ENCODE assay signal across 6 cellular contexts in the genomic region with DNA sequence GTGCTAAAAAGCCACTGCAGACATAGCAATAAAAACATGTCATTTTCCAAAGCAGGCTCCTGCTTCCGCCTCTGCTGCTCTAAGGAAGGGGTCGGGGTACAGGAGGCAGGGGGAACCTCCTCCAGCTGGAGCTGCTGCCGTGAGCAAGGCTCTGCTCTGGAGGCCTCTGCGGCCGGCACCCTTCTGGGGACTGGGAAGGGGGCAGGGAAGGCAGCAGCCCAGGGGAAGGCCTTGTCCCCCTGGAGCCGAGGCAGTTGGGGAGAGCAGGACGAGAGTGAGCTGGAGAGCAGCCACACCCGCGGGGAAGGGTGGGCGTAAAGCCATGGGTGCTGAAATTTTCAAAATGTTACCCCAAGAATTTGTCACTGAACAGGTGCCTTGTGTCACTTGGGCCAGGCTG. TPM values are rescaled to one million over a fixed set of nuclear protein-coding genes. Genes with fewer than 3 reads are reported as not detected.
"Had no signal": no experiment of that assay in that cellular context is flagged by ENCODE, and none has a peak within 500 bp of the region (broad histone marks: within the 10 kb centered on the region; RNA-seq: fewer than 3 reads in every experiment).

No MANE protein-coding gene starts in this region.

RNA-seq across cellular contexts. Expression of gene SLC6A8, which starts 8.8 kb away (rescaled TPM):
- total RNA-seq: OCI-LY7 had no signal

RNA-seq across cellular contexts. Expression of gene PNCK, which starts 22.9 kb away (rescaled TPM):
- total RNA-seq: LHCN-M2, MCF 10A, RPMI7951, SJSA1 had no signal

RNA-seq across cellular contexts. Expression of gene DUSP9, which starts 49.5 kb away (rescaled TPM):
- total RNA-seq: LHCN-M2, MCF 10A, OCI-LY7, Right ventricle myocardium superior, RPMI7951 had no signal
